In genomic region chr14:93402951-93403350, GRCh38 we compare ENCODE assay signal across 1 cellular context.
TF ChIP-seq lines count a peak whose summit lies in the region.

No MANE protein-coding gene starts in this region.

TF ChIP-seq in H1, 55 proteins besides CTCF, POLR2A, EP300 and RAD21:
- TF ChIP-seq CBX8 (IDR thresholded peaks at IDR 0.05; ENCODE audit: borderline replicate concordance, low read depth, low read length) = no peak
- TF ChIP-seq PHF8 (conservative IDR thresholded peaks at IDR 0.05; ENCODE audit: low read depth, low read length) = no peak
- TF ChIP-seq BCL11A (IDR thresholded peaks at IDR 0.05; ENCODE audit: low read depth in 2 of 2, low read length in 2 of 2) = no peak
